8 cellular contexts compared by ENCODE assay signal in genomic region chr4:152534541-152535231, GRCh38. TPM values are rescaled to one million over a fixed set of nuclear protein-coding genes. Genes with fewer than 3 reads are reported as not detected.
DNase-seq lines count a peak whose midpoint lies in the region; ATAC-seq and TF ChIP-seq lines count a peak whose summit lies in the region.

No MANE protein-coding gene starts in this region.

- peak in 1 of 2 donors; percentile 5 for TF ChIP-seq RAD21 in liver (IDR thresholded peaks at IDR 0.05)

- H3K9me3 ChIP-seq in HUES6 (ENCODE audit: control insufficient read depth, insufficient read depth, low read depth, low read length), result no peaks in the 10 kb centered on the region
- peaks cover 0 to 5% (median 3%) of the 10 kb centered on the region in 4 donors for H3K9me3 ChIP-seq in liver (ENCODE audit: control insufficient read depth in 4 of 4, low read length in 3 of 4)

- H3K4me3 ChIP-seq in HUES6 (ENCODE audit: low read depth, low read length) (peak overlapping the region; percentile 80), liver (ENCODE audit: low read depth in 1 of 3, low read length in 3 of 3) (peak overlapping the region; percentile 27 to 99 (median 55))

- peak overlapping the region; percentile 86 for H3K4me3 Mint-ChIP-seq in chondrocyte (ENCODE audit: unreplicated experiment)

- H3K9ac ChIP-seq in HUES6 (ENCODE audit: low read length) (peak overlapping the region; percentile 71), liver (ENCODE audit: low read depth in 1 of 2, low read length in 2 of 2) (peak overlapping the region; percentile 22 to 39)

- no peaks in the 10 kb centered on the region for H3K27me3 Mint-ChIP-seq in chondrocyte (ENCODE audit: low read depth)

- H3K4me1 Mint-ChIP-seq in chondrocyte (ENCODE audit: low read depth), result peaks cover 45% of the 10 kb centered on the region

- H3K27me3 ChIP-seq in HUES6 (ENCODE audit: control insufficient read depth, insufficient read depth, low read length) (no peaks in the 10 kb centered on the region), liver (ENCODE audit: control insufficient read depth in 4 of 4, insufficient read depth in 4 of 4, low read length in 3 of 4) (no peaks in the 10 kb centered on the region)

- peaks cover 14% of the 10 kb centered on the region; the same call in 1 of the 2 replicates for H3K4me1 ChIP-seq in HUES6 (ENCODE audit: control insufficient read depth, insufficient read depth, low read length)
- peaks cover 6 to 36% (median 24%) of the 10 kb centered on the region in 4 donors for H3K4me1 ChIP-seq in liver (ENCODE audit: control insufficient read depth in 4 of 4, insufficient read depth in 4 of 4, low read length in 3 of 4)

- H3K36me3 Mint-ChIP-seq in chondrocyte (ENCODE audit: low read depth), result no peaks in the 10 kb centered on the region

- H3K36me3 ChIP-seq in HUES6 (ENCODE audit: control insufficient read depth, insufficient read depth, low read length) (peaks cover 13% of the 10 kb centered on the region), liver (ENCODE audit: control insufficient read depth in 4 of 4, insufficient read depth in 3 of 4, low read depth in 1 of 4, low read length in 3 of 4) (peaks cover 0 to 6% (median 2%) of the 10 kb centered on the region in 4 donors)

- DNase-seq in chondrocyte (ENCODE audit: low spot score), result no peak
- DNase-seq in stimulated activated CD4-positive, alpha-beta T cell treated with anti-CD3 and anti-CD28 coated beads, Interleukin-4, amount 100 ng/mL, for 48 hours (ENCODE audit: low read depth in 2 of 2), result peak; percentile 22 to 37

- no peak for TF ChIP-seq CTCF in C4-2B (conservative IDR thresholded peaks at IDR 0.05)
- TF ChIP-seq CTCF in VCaP (conservative IDR thresholded peaks at IDR 0.05), result no peak
- no peak for TF ChIP-seq CTCF in chondrocyte (IDR thresholded peaks at IDR 0.05)
- no peak for TF ChIP-seq CTCF in liver (IDR thresholded peaks at IDR 0.05; ENCODE audit: low read depth, low read length, missing input control)

- ATAC-seq in GM21390 (IDR thresholded peaks at IDR 0.05; ENCODE audit: unreplicated experiment) (no peak), GM18498 (IDR thresholded peaks at IDR 0.05; ENCODE audit: unreplicated experiment) (no peak)

- 2% methylated on average over 35 of the region's 35 CpGs for WGBS in liver

- H3K27ac Mint-ChIP-seq in chondrocyte (ENCODE audit: unreplicated experiment), result peak overlapping the region; percentile 78

- peak overlapping the region; percentile 88 for H3K27ac ChIP-seq in C4-2B
- no peak overlapping the region; the same call in 1 of the 2 replicates for H3K27ac ChIP-seq in HUES6 (ENCODE audit: low read depth, low read length)
- peak overlapping the region; percentile 86; the same call in 1 of the 2 replicates for H3K27ac ChIP-seq in VCaP
- H3K27ac ChIP-seq in liver (ENCODE audit: low read depth in 1 of 2, low read length in 2 of 2), result peak overlapping the region; percentile 3 to 15

- H3K9me3 Mint-ChIP-seq in chondrocyte (ENCODE audit: low read depth), result no peaks in the 10 kb centered on the region

TF ChIP-seq in liver, 16 proteins besides CTCF, POLR2A, EP300 and RAD21:
- TF ChIP-seq REST (IDR thresholded peaks at IDR 0.05) (peak; percentile 2), RXRA (IDR thresholded peaks at IDR 0.05) (no peak), EGR1 (IDR thresholded peaks at IDR 0.05; ENCODE audit: low read depth in 2 of 2) (no peak)

RNA-seq across cellular contexts. Expression of gene FBXW7, which starts 1.2 kb away (rescaled TPM):
- total RNA-seq in chondrocyte (18.0 to 23.3 TPM (median 21.4 TPM) in 3 replicates), liver (10 to 100 TPM; 22.9 to 56.9 TPM)
- 1 to 10 TPM; 4.0 to 9.3 TPM for polyA plus RNA-seq in liver
